13 cellular contexts compared by ENCODE assay signal in genomic region chr5:76468625-76469410, GRCh38.
DNase-seq lines count a peak whose midpoint lies in the region; ATAC-seq and TF ChIP-seq lines count a peak whose summit lies in the region.
"Had no signal": no experiment of that assay in that cellular context is flagged by ENCODE, and none has a peak within 500 bp of the region (broad histone marks: within the 10 kb centered on the region; RNA-seq: fewer than 3 reads in every experiment).

No MANE protein-coding gene starts in this region.

- H3K4me2 ChIP-seq in mammary epithelial cell (ENCODE audit: insufficient read depth, low read depth, low read length) = no peak overlapping the region

- WGBS in mammary epithelial cell (ENCODE audit: low coverage, missing lambda C conversion rate) = 84% methylated on average over 11 of the region's 11 CpGs
- WGBS in heart left ventricle, 4 donors = 84 to 89% (median 88%) methylated on average over 11 of the region's 11 CpGs

- H2AFZ ChIP-seq in mammary epithelial cell (ENCODE audit: low read depth, low read length) = no peak overlapping the region

- no peaks in the 10 kb centered on the region for H3K79me2 ChIP-seq in mammary epithelial cell (ENCODE audit: insufficient read depth, low read length)

- H3K27ac Mint-ChIP-seq in MCF 10A (ENCODE audit: low read depth, unreplicated experiment) = peak overlapping the region; percentile 0
- H3K27ac Mint-ChIP-seq in osteocyte (ENCODE audit: unreplicated experiment) = no peak overlapping the region

- no peak overlapping the region for H3K27ac ChIP-seq in mammary epithelial cell (ENCODE audit: insufficient read depth, low read depth, low read length)
- H3K27ac ChIP-seq in RWPE2 (ENCODE audit: poor library complexity, severe bottlenecking) = peak overlapping the region; percentile 89
- no peak overlapping the region for H3K27ac ChIP-seq in heart left ventricle
- H3K27ac ChIP-seq: left ventricle myocardium inferior, prostate gland had no signal

- DNase-seq in MCF 10A (ENCODE audit: unreplicated experiment) = peak; percentile 89
- DNase-seq in mammary epithelial cell = no peak
- no peak for DNase-seq in RWPE2 (ENCODE audit: low spot score)
- peak; percentile 4 for DNase-seq in choroid plexus epithelial cell (ENCODE audit: low read depth)
- no peak for DNase-seq in osteocyte (ENCODE audit: extremely low spot score, unreplicated experiment)
- no peak for DNase-seq in heart left ventricle
- no peak for DNase-seq in HuH-7.5 (ENCODE audit: low spot score)
- DNase-seq: activated CD8-positive, alpha-beta memory T cell treated with anti-CD3 and anti-CD28 coated beads for 24 hours; left ventricle myocardium inferior; stimulated activated naive CD8-positive, alpha-beta T cell treated with anti-CD3 and anti-CD28 coated beads, Interleukin-15, Interleukin-2, amounts not matched to agents 100 U/mL and 50 U/mL, for 24 hours had no signal

- H3K9me3 Mint-ChIP-seq in MCF 10A (ENCODE audit: unreplicated experiment) = no peaks in the 10 kb centered on the region
- peaks cover 4% of the 10 kb centered on the region for H3K9me3 Mint-ChIP-seq in osteocyte (ENCODE audit: unreplicated experiment)

- H4K20me1 ChIP-seq in mammary epithelial cell (ENCODE audit: insufficient read depth, low read length) = no peaks in the 10 kb centered on the region

- CTCF ChIA-PET in MCF 10A (lab: Yijun Ruan, JAX) (interaction anchor here (0.5 to 1.0 kb wide), 5 partner anchors 26 to 751 kb away, joined by 3 to 5 read pairs (median 4); partner anchors contain the start of genes IQGAP2 and POC5), mammary epithelial cell (lab: Charles Lee; ENCODE audit: low non-redundant PET) (no interaction called here)

- POLR2A ChIA-PET in MCF 10A (lab: Yijun Ruan, JAX) = no interaction called here

- H3K27me3 ChIP-seq in mammary epithelial cell (ENCODE audit: insufficient read depth, low read length) (no peaks in the 10 kb centered on the region), RWPE2 (ENCODE audit: insufficient read depth, poor library complexity, severe bottlenecking) (no peaks in the 10 kb centered on the region), heart left ventricle (no peaks in the 10 kb centered on the region)

- H3K4me1 ChIP-seq in mammary epithelial cell (ENCODE audit: insufficient read depth, low read length) (no peaks in the 10 kb centered on the region), RWPE2 (ENCODE audit: insufficient read depth, poor library complexity, severe bottlenecking) (peaks cover 34% of the 10 kb centered on the region), heart left ventricle (peaks cover 0 to 27% (median 0%) of the 10 kb centered on the region in 12 donors)
- H3K4me1 ChIP-seq: left ventricle myocardium inferior had no signal

- H3K4me3 Mint-ChIP-seq in MCF 10A (ENCODE audit: unreplicated experiment) (no peak overlapping the region), osteocyte (ENCODE audit: unreplicated experiment) (no peak overlapping the region)

- H3K9me3 ChIP-seq in mammary epithelial cell (replicated peaks; ENCODE audit: insufficient read depth, low read length) (no peaks in the 10 kb centered on the region), RWPE2 (ENCODE audit: severe bottlenecking) (peaks cover 2% of the 10 kb centered on the region), heart left ventricle (peaks cover 0 to 8% (median 0%) of the 10 kb centered on the region in 12 donors)
- H3K9me3 ChIP-seq: left ventricle myocardium inferior, prostate gland had no signal

- H3K27me3 Mint-ChIP-seq in MCF 10A (ENCODE audit: insufficient read depth, unreplicated experiment) (no peaks in the 10 kb centered on the region), osteocyte (ENCODE audit: unreplicated experiment) (no peaks in the 10 kb centered on the region)

- H3K36me3 ChIP-seq in mammary epithelial cell (ENCODE audit: insufficient read depth, low read length) = no peaks in the 10 kb centered on the region
- no peaks in the 10 kb centered on the region for H3K36me3 ChIP-seq in RWPE2 (ENCODE audit: low read depth)
- no peaks in the 10 kb centered on the region for H3K36me3 ChIP-seq in heart left ventricle
- H3K36me3 ChIP-seq: left ventricle myocardium inferior, prostate gland had no signal

- H3K4me1 Mint-ChIP-seq in MCF 10A (ENCODE audit: insufficient read depth, unreplicated experiment) = peaks cover 26% of the 10 kb centered on the region
- H3K4me1 Mint-ChIP-seq in osteocyte (ENCODE audit: unreplicated experiment) = peaks cover 7% of the 10 kb centered on the region

- ATAC-seq in RWPE2 (ENCODE audit: low read depth) (peak; percentile 64), heart left ventricle (no peak), HG02840 (IDR thresholded peaks at IDR 0.05; ENCODE audit: low FRiP score, unreplicated experiment) (no peak)
- ATAC-seq: Right ventricle myocardium inferior; stimulated activated naive CD8-positive, alpha-beta T cell treated with anti-CD3 and anti-CD28 coated beads, Interleukin-15, Interleukin-2, amounts not matched to agents 100 U/mL and 50 U/mL, for 24 hours had no signal

- TF ChIP-seq CTCF in MCF 10A (IDR thresholded peaks at IDR 0.05; ENCODE audit: unreplicated experiment) = no peak
- TF ChIP-seq CTCF in mammary epithelial cell (conservative IDR thresholded peaks at IDR 0.05 in 1 of 2, IDR thresholded peaks at IDR 0.05 in 1 of 2; ENCODE audit: extremely low read depth in 1 of 2, insufficient read depth in 1 of 2, low read depth in 1 of 2, low read length in 2 of 2) = no peak
- no peak for TF ChIP-seq CTCF in RWPE2 (IDR thresholded peaks at IDR 0.05; ENCODE audit: poor library complexity, severe bottlenecking)
- TF ChIP-seq CTCF in choroid plexus epithelial cell (conservative IDR thresholded peaks at IDR 0.05; ENCODE audit: low read depth, low read length) = no peak
- no peak for TF ChIP-seq CTCF in osteocyte (IDR thresholded peaks at IDR 0.05)
- TF ChIP-seq CTCF in heart left ventricle (IDR thresholded peaks at IDR 0.05) = no peak

- in situ Hi-C loops in mammary epithelial cell (cut with MboI; ENCODE audit: low sequenced_read_pairs in 2 of 2) = no loop called here

- H3K36me3 Mint-ChIP-seq in MCF 10A (ENCODE audit: insufficient read depth, unreplicated experiment) (no peaks in the 10 kb centered on the region), osteocyte (ENCODE audit: unreplicated experiment) (no peaks in the 10 kb centered on the region)

- TF ChIP-seq POLR2A in heart left ventricle (IDR thresholded peaks at IDR 0.05) = no peak

- BruUV-seq in MCF 10A (replicated peaks; lab: Mats Ljungman, UMichigan) (no TSS peak), mammary epithelial cell (replicated peaks; lab: Mats Ljungman, UMichigan) (no TSS peak)

- intact Hi-C loops in MCF 10A (cut with micrococcal nuclease) (no loop called here), mammary epithelial cell (cut with micrococcal nuclease) (no loop called here), heart left ventricle (cut with DNase I) (no loop called here)

- dilution Hi-C loops in mammary epithelial cell (cut with HindIII; ENCODE audit: low sequenced_read_pairs) = no loop called here

- no peak overlapping the region for H3K9ac ChIP-seq in mammary epithelial cell (ENCODE audit: insufficient read depth, low read length)

- no peak overlapping the region for H3K4me3 ChIP-seq in mammary epithelial cell (replicated peaks in 1 of 3; ENCODE audit: insufficient read depth in 1 of 3, low read depth in 2 of 3, low read length in 3 of 3)
- H3K4me3 ChIP-seq in RWPE2 (ENCODE audit: severe bottlenecking) = no peak overlapping the region
- H3K4me3 ChIP-seq in choroid plexus epithelial cell (ENCODE audit: low read depth, low read length) = no peak overlapping the region
- H3K4me3 ChIP-seq in heart left ventricle = no peak overlapping the region
- H3K4me3 ChIP-seq: left ventricle myocardium inferior, prostate gland had no signal

Comparison
In these comparisons a context has a peak if more than half of its experiments do, and no peak if none do; other contexts are left out.
1. DNase-seq: peak in MCF 10A (single experiment) and choroid plexus epithelial cell (single experiment); none in mammary epithelial cell (single experiment), RWPE2 (single experiment), osteocyte (single experiment), heart left ventricle (0 of 5) and HuH-7.5 (single experiment).